ENCODE assay signal across 9 cellular contexts in the genomic region with DNA sequence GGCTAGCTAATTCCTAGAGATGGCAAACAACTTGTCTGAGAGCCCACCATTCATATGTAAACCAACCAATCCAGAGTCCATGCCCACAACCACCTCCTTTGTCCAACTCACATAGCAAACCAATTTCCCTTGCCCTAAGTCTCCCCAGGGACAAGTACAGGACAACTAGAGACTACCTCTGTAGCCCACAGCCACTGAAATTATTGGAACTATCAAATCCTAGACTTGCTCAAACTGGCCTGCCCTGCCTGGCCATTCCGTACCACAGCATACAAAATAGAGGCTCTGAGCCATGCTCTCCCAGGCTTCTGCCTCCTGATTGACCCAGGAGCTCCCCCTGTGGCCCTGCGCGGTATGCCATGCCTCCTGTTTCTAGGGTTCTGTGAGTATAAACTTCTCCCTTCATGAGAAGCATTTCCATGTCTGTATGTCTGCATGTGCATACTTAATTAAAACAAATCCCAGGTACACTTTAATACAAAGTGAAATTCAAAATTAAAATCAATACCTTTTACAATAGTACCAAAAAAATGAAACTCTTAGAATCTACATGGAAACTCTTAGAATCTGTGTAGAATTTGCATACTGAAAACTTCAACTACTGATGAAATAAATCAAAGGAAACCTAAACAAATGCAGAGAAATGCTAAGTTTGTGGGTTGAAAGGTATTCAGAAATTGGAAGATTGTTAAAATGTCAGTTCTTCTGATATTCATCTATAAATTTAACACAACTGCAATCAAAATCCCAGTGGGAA. TPM values are rescaled to one million over a fixed set of nuclear protein-coding genes. Genes with fewer than 3 reads are reported as not detected.
DNase-seq lines count a peak whose midpoint lies in the region; ATAC-seq and TF ChIP-seq lines count a peak whose summit lies in the region.
"Had no signal": no experiment of that assay in that cellular context is flagged by ENCODE, and none has a peak within 500 bp of the region (broad histone marks: within the 10 kb centered on the region; RNA-seq: fewer than 3 reads in every experiment).

No MANE protein-coding gene starts in this region.

- no peak overlapping the region for H3K4me3 Mint-ChIP-seq in nephron
- H3K4me3 Mint-ChIP-seq: IgD-negative memory B cell had no signal

- 3% methylated on average over 3 of the region's 3 CpGs for WGBS in esophagus muscularis mucosa
- 12 to 13% methylated on average over 3 of the region's 3 CpGs for WGBS in tibial nerve, 2 donors

- TF ChIP-seq CTCF in AG09309 (IDR thresholded peaks at IDR 0.05; ENCODE audit: control insufficient read depth, insufficient read depth, low read depth, low read length, missing control alignments), result peak; percentile 94
- peak; percentile 43 to 84 (median 50) for TF ChIP-seq CTCF in esophagus muscularis mucosa (IDR thresholded peaks at IDR 0.05)
- peak; percentile 85 to 91 (median 87) for TF ChIP-seq CTCF in nephron (IDR thresholded peaks at IDR 0.05; ENCODE audit: unreplicated experiment in 3 of 3)
- TF ChIP-seq CTCF in tibial nerve (IDR thresholded peaks at IDR 0.05), result peak in 4 of 5 experiments; percentile 33 to 80 (median 60)

- TF ChIP-seq EP300 in esophagus muscularis mucosa (IDR thresholded peaks at IDR 0.05) (no peak), tibial nerve (IDR thresholded peaks at IDR 0.05) (no peak)

- peaks cover 10% of the 10 kb centered on the region for H3K4me1 Mint-ChIP-seq in nephron

- H3K27ac Mint-ChIP-seq in nephron, result no peak overlapping the region
- H3K27ac Mint-ChIP-seq: IgD-negative memory B cell had no signal

- no peaks in the 10 kb centered on the region for H3K36me3 Mint-ChIP-seq in nephron (ENCODE audit: low read depth)
- H3K36me3 Mint-ChIP-seq: IgD-negative memory B cell had no signal

- peak; percentile 91 for ATAC-seq in GM18505 (IDR thresholded peaks at IDR 0.05; ENCODE audit: unreplicated experiment)
- peak; percentile 96 for ATAC-seq in HG02884 (IDR thresholded peaks at IDR 0.05; ENCODE audit: unreplicated experiment)

- H3K9me3 Mint-ChIP-seq in nephron, result peaks cover 3% of the 10 kb centered on the region

- TF ChIP-seq POLR2A in GM18505 (IDR thresholded peaks at IDR 0.05; ENCODE audit: borderline replicate concordance, extremely low read depth, insufficient read depth, insufficient read length) (no peak), esophagus muscularis mucosa (IDR thresholded peaks at IDR 0.05; ENCODE audit: low read depth) (no peak), tibial nerve (IDR thresholded peaks at IDR 0.05) (no peak)

- no peak for DNase-seq in AG09309 (ENCODE audit: low read depth)
- peak; percentile 33 for DNase-seq in NCI-H1105 (lab: John Stamatoyannopoulos, UW)
- peak; percentile 70 to 75 for DNase-seq in activated CD4-positive, alpha-beta T cell treated with anti-CD3 and anti-CD28 coated beads, Interleukin-2, amount 50 U/mL, for 48 hours
- DNase-seq in esophagus muscularis mucosa (ENCODE audit: extremely low spot score), result no peak
- peak; percentile 42 to 79 for DNase-seq in tibial nerve (ENCODE audit: low spot score in 2 of 2)

- no peak overlapping the region for H3K4me3 ChIP-seq in AG09309 (ENCODE audit: control insufficient read depth, low read depth, low read length)
- no peak overlapping the region for H3K4me3 ChIP-seq in esophagus muscularis mucosa
- no peak overlapping the region for H3K4me3 ChIP-seq in tibial nerve

- H3K9me3 ChIP-seq in esophagus muscularis mucosa (no peaks in the 10 kb centered on the region), tibial nerve (no peaks in the 10 kb centered on the region)

- H3K27me3 ChIP-seq in esophagus muscularis mucosa (peaks cover 7 to 57% (median 17%) of the 10 kb centered on the region in 4 donors), tibial nerve (peaks cover 0 to 44% of the 10 kb centered on the region in 2 donors)

- no peak overlapping the region for H3K27ac ChIP-seq in esophagus muscularis mucosa (replicated peaks in 1 of 4)
- H3K27ac ChIP-seq in tibial nerve, result no peak overlapping the region

- intact Hi-C loops in esophagus muscularis mucosa (cut with DNase I), result loop anchor here (5.0 kb wide), 1 partner anchor 166 kb away; no protein-coding TSS in a partner anchor

- peaks cover 52% of the 10 kb centered on the region for H3K27me3 Mint-ChIP-seq in nephron (ENCODE audit: low read depth)

- H3K4me1 ChIP-seq in esophagus muscularis mucosa (peaks cover 13 to 17% (median 15%) of the 10 kb centered on the region in 4 donors), tibial nerve (peaks cover 0 to 17% (median 10%) of the 10 kb centered on the region in 4 donors)

- H3K36me3 ChIP-seq in esophagus muscularis mucosa (no peaks in the 10 kb centered on the region), tibial nerve (no peaks in the 10 kb centered on the region)

RNA-seq across cellular contexts. Expression of a gene that starts 4.0 kb away (rescaled TPM):
- total RNA-seq in esophagus muscularis mucosa (under 1 TPM; 0.06 to 0.99 (median 0.27) TPM), tibial nerve (10 to 100 TPM in 1 of 4 donors, 1 to 10 TPM in 3; 3.6 to 10.9 (median 6.5) TPM)

Comparison
In these comparisons a context has a peak if more than half of its experiments do, and no peak if none do; other contexts are left out.
1. DNase-seq: peak in NCI-H1105 (single experiment), activated CD4-positive, alpha-beta T cell treated with anti-CD3 and anti-CD28 coated beads, Interleukin-2, amount 50 U/mL, for 48 hours (2 of 2) and tibial nerve (2 of 2); none in AG09309 (single experiment) and esophagus muscularis mucosa (single experiment).
2. Peak in every context shown above with its lines, with median percentiles within 50 percentile points of each other: CTCF ChIP-seq.